In the genomic region with DNA sequence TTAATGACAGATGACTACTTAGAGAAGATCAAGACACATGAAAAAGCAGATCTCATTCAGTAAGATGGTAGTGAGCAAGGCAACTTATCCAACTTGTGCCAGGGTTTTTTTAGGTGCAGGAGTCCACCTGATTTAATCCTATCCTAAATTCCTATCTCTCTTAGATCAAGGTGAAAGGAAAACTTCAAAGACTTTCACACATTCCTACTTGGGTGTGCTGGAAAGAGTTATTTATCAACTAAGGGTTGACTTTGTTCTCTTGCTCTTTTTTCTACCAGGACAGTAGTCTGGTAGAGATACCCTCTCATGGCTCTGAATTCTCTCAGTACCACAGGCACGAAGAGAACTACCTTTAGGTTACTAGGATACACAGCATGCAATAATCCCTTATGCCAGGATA, we compare ENCODE assay signal across 26 cellular contexts.
"Had no signal": no experiment of that assay in that cellular context is flagged by ENCODE, and none has a peak within 500 bp of the region (broad histone marks: within the 10 kb centered on the region; RNA-seq: fewer than 3 reads in every experiment).

No MANE protein-coding gene starts in this region.

- H3K4me1 ChIP-seq: left ventricle myocardium inferior, neural progenitor cell, right atrium auricular region, testis, thyroid gland, transverse colon, upper lobe of right lung had no signal

- H3K4me1 Mint-ChIP-seq: nephron progenitor cell, neural progenitor cell had no signal

- ATAC-seq: naive thymus-derived CD4-positive, alpha-beta T cell; sciatic nerve; stimulated activated naive B cell treated with anti-CD40 and anti-IgM and Interleukin-4, amounts not matched to agents 10 μg/mL and 1 μg/mL and 100 μg/mL, for 72 hours; stimulated activated naive CD8-positive, alpha-beta T cell treated with anti-CD3 and anti-CD28 coated beads, Interleukin-15, Interleukin-2, amounts not matched to agents 100 U/mL and 50 U/mL, for 24 hours; upper lobe of right lung had no signal

- H3K4me3 Mint-ChIP-seq: mesothelial cell of epicardium; naive thymus-derived CD4-positive, alpha-beta T cell; nephron progenitor cell; neural progenitor cell; stimulated activated naive B cell treated with anti-CD40 and anti-IgM and Interleukin-4, amounts not matched to agents 10 μg/mL and 1 μg/mL and 100 μg/mL, for 72 hours had no signal

- H3K9ac ChIP-seq: neural progenitor cell had no signal

- DNase-seq: islet precursor cell; left ventricle myocardium inferior; mesendoderm; naive thymus-derived CD4-positive, alpha-beta T cell; nephron progenitor cell; ovary; stimulated activated CD4-positive, alpha-beta T cell treated with anti-CD3 and anti-CD28 coated beads, Interleukin-12 subunit alpha, Interleukin-12 subunit beta, amount 100 ng/mL, for 4 hours; stimulated activated CD4-positive, alpha-beta T cell treated with anti-CD3 and anti-CD28 coated beads, Interleukin-15, amount 100 ng/mL, for 24 hours; stimulated activated CD4-positive, alpha-beta T cell treated with anti-CD3 and anti-CD28 coated beads, Interleukin-2, amount 100 ng/mL, for 24 hours; stimulated activated CD4-positive, alpha-beta T cell treated with anti-CD3 and anti-CD28 coated beads, Interleukin-4, amount 100 ng/mL, for 1 hour; stimulated activated naive B cell treated with anti-CD40 and anti-IgM and Interleukin-4, amounts not matched to agents 10 μg/mL and 1 μg/mL and 100 μg/mL, for 72 hours; stimulated activated naive CD8-positive, alpha-beta T cell treated with anti-CD3 and anti-CD28 coated beads, Interleukin-15, Interleukin-2, amounts not matched to agents 100 U/mL and 50 U/mL, for 24 hours; stomach; testis; thyroid gland; transverse colon; upper lobe of right lung had no signal

- H3K4me3 ChIP-seq: hepatocyte, left ventricle myocardium inferior, lung, neural progenitor cell, ovary, right atrium auricular region, skin epidermis, stomach, testis, thyroid gland, transverse colon, upper lobe of right lung had no signal

- H3K9me3 Mint-ChIP-seq: nephron progenitor cell, neural progenitor cell had no signal

- H3K79me2 ChIP-seq: hepatocyte had no signal

- H3K4me2 ChIP-seq: hepatocyte, neural progenitor cell had no signal

- H2AFZ ChIP-seq: hepatocyte, neural progenitor cell had no signal

- H3K27ac ChIP-seq: hepatocyte, left ventricle myocardium inferior, neural progenitor cell, ovary, right atrium auricular region, skin epidermis, stomach, testis, thyroid gland, transverse colon, upper lobe of right lung had no signal

- FAIRE-seq: urothelium cell line had no signal

- H3K36me3 ChIP-seq: ovary had no signal

- H3K27me3 ChIP-seq: hepatocyte, neural progenitor cell, ovary, right atrium auricular region, stomach, testis, thyroid gland, transverse colon, upper lobe of right lung had no signal

- H3K27ac Mint-ChIP-seq: mesothelial cell of epicardium; nephron progenitor cell; neural progenitor cell; progenitor cell of endocrine pancreas; stimulated activated naive B cell treated with anti-CD40 and anti-IgM and Interleukin-4, amounts not matched to agents 10 μg/mL and 1 μg/mL and 100 μg/mL, for 72 hours had no signal

- H3K27me3 Mint-ChIP-seq: naive thymus-derived CD4-positive, alpha-beta T cell; progenitor cell of endocrine pancreas; stimulated activated naive B cell treated with anti-CD40 and anti-IgM and Interleukin-4, amounts not matched to agents 10 μg/mL and 1 μg/mL and 100 μg/mL, for 72 hours had no signal

- H3K9me3 ChIP-seq: left ventricle myocardium inferior, ovary, right atrium auricular region, stomach, testis, thyroid gland, transverse colon, upper lobe of right lung had no signal
